In genomic region chr15:83210619-83211018, GRCh38 we compare ENCODE assay signal across 12 cellular contexts. TPM values are rescaled to one million over a fixed set of nuclear protein-coding genes. Genes with fewer than 3 reads are reported as not detected.
A peak's percentile ranks its signal among the peaks of the same experiment; 100 is the strongest.
DNase-seq lines count a peak whose midpoint lies in the region; ATAC-seq, FAIRE-seq and TF ChIP-seq lines count a peak whose summit lies in the region.
"Had no signal": no experiment of that assay in that cellular context is flagged by ENCODE, and none has a peak within 500 bp of the region (broad histone marks: within the 10 kb centered on the region; RNA-seq: fewer than 3 reads in every experiment).

No MANE protein-coding gene starts in this region.

- no peak for ATAC-seq in CD4-positive, alpha-beta T cell (ENCODE audit: poor library complexity)
- ATAC-seq: activated CD4-positive, CD25-positive, alpha-beta regulatory T cell treated with anti-CD3 and anti-CD28 coated beads, Interleukin-2, amount 50 U/mL, for 24 hours had no signal

- no peak overlapping the region for H3K27ac Mint-ChIP-seq in CD4-positive, alpha-beta T cell
- H3K27ac Mint-ChIP-seq: activated naive CD4-positive, alpha-beta T cell treated with anti-CD3 and anti-CD28 coated beads for 36 hours had no signal

- POLR2A ChIA-PET in CD4-positive, alpha-beta T cell (lab: Charles Lee) = no interaction called here

- no peaks in the 10 kb centered on the region for H3K36me3 ChIP-seq in bronchial epithelial cell (ENCODE audit: control insufficient read depth, insufficient read depth, low read length)

- TF ChIP-seq CTCF in bronchial epithelial cell (IDR thresholded peaks at IDR 0.05; ENCODE audit: insufficient read depth, low read length, severe bottlenecking) = no peak
- no peak for TF ChIP-seq CTCF in CD4-positive, alpha-beta T cell (IDR thresholded peaks at IDR 0.05)

- DNase-seq in NCI-H2196 (lab: John Stamatoyannopoulos, UW; ENCODE audit: unreplicated experiment) (peak; percentile 24), NCI-H2196 treated with DMSO at 0.1 percent for 48 hours (lab: John Stamatoyannopoulos, UW; ENCODE audit: unreplicated experiment) (no peak), NCI-H526 treated with DMSO at 0.1 percent for 48 hours (lab: John Stamatoyannopoulos, UW) (peak; percentile 67), bronchial epithelial cell (ENCODE audit: low read depth) (peak; percentile 94), skeletal muscle cell (ENCODE audit: low read depth) (peak; percentile 81), GM19240 (ENCODE audit: insufficient read length, low spot score) (no peak), NCI-H1105 (lab: John Stamatoyannopoulos, UW) (no peak)
- DNase-seq in CD4-positive, alpha-beta T cell = no peak
- DNase-seq: activated naive CD4-positive, alpha-beta T cell treated with anti-CD3 and anti-CD28 coated beads for 36 hours; effector CD8-positive, alpha-beta T cell had no signal

- intact Hi-C loops in CD4-positive, alpha-beta T cell (cut with DNase I, micrococcal nuclease) = no loop called here

- H3K4me3 Mint-ChIP-seq in CD4-positive, alpha-beta T cell = no peak overlapping the region
- H3K4me3 Mint-ChIP-seq: activated naive CD4-positive, alpha-beta T cell treated with anti-CD3 and anti-CD28 coated beads for 36 hours had no signal

- no peak for FAIRE-seq in bronchial epithelial cell (lab: Jason Lieb, UNC)
- FAIRE-seq: keratinocyte had no signal

- H3K4me1 Mint-ChIP-seq in CD4-positive, alpha-beta T cell (ENCODE audit: low read depth) = peaks cover 8% of the 10 kb centered on the region

- H3K27me3 ChIP-seq in bronchial epithelial cell (ENCODE audit: control insufficient read depth, insufficient read depth, low read length) = no peaks in the 10 kb centered on the region
- peaks cover 31% of the 10 kb centered on the region for H3K27me3 ChIP-seq in CD4-positive, alpha-beta T cell (ENCODE audit: control insufficient read depth, insufficient read depth, low read length)

- H3K36me3 Mint-ChIP-seq in CD4-positive, alpha-beta T cell (ENCODE audit: low read depth) = peaks cover 4% of the 10 kb centered on the region

- no peaks in the 10 kb centered on the region for H3K9me3 Mint-ChIP-seq in CD4-positive, alpha-beta T cell

- CTCF ChIA-PET in CD4-positive, alpha-beta T cell (lab: Charles Lee) = no interaction called here

- peaks cover 25% of the 10 kb centered on the region for H3K27me3 Mint-ChIP-seq in CD4-positive, alpha-beta T cell

- no peak overlapping the region for H3K4me3 ChIP-seq in bronchial epithelial cell (ENCODE audit: low read depth, low read length)
- H3K4me3 ChIP-seq in skeletal muscle cell (ENCODE audit: low read depth, low read length) = no peak overlapping the region

- no peaks in the 10 kb centered on the region for H3K9me3 ChIP-seq in CD4-positive, alpha-beta T cell (ENCODE audit: control insufficient read depth, low read length)

- no peak overlapping the region for H3K27ac ChIP-seq in CD4-positive, alpha-beta T cell (ENCODE audit: low read depth, low read length)

RNA-seq across cellular contexts. Expression of gene HDGFL3, which starts 3.0 kb away (rescaled TPM):
- 28.7 and 39.8 TPM in 2 replicates for total RNA-seq in bronchial epithelial cell
- 1 to 10 TPM; 5.5 to 5.9 TPM for total RNA-seq in CD4-positive, alpha-beta T cell

Comparison
In these comparisons a context has a peak if more than half of its experiments do, and no peak if none do; other contexts are left out.
1. DNase-seq: peak in NCI-H2196 (single experiment), NCI-H526 treated with DMSO at 0.1 percent for 48 hours (single experiment), bronchial epithelial cell (single experiment) and skeletal muscle cell (single experiment); none in NCI-H2196 treated with DMSO at 0.1 percent for 48 hours (single experiment), GM19240 (single experiment), CD4-positive, alpha-beta T cell (0 of 10) and NCI-H1105 (single experiment).